Comparison of ENCODE assay signal across 7 cellular contexts in genomic region chr7:6271694-6272371, GRCh38. TPM values are rescaled to one million over a fixed set of nuclear protein-coding genes. Genes with fewer than 3 reads are reported as not detected.
A peak's percentile ranks its signal among the peaks of the same experiment; 100 is the strongest.
DNase-seq lines count a peak whose midpoint lies in the region; ATAC-seq and TF ChIP-seq lines count a peak whose summit lies in the region.

No MANE protein-coding gene starts in this region.

- in situ Hi-C loops in GM13976 (cut with MboI; ENCODE audit: low sequenced_read_pairs, unreplicated experiment) = no loop called here

- no peak overlapping the region for H3K27ac ChIP-seq in urinary bladder (ENCODE audit: low read depth)

- H3K4me3 ChIP-seq in epithelial cell of esophagus (ENCODE audit: low read length) = peak overlapping the region; percentile 76
- H3K4me3 ChIP-seq in urinary bladder (ENCODE audit: low read depth, low read length) = peak overlapping the region; percentile 98

- H3K27me3 Mint-ChIP-seq in naive B cell = no peaks in the 10 kb centered on the region

- TF ChIP-seq CTCF in GM13976 (IDR thresholded peaks at IDR 0.05; ENCODE audit: borderline replicate concordance, control extremely low read depth, extremely low read depth, insufficient read depth, missing control alignments) (no peak), epithelial cell of esophagus (IDR thresholded peaks at IDR 0.05; ENCODE audit: insufficient read depth, low read depth, low read length, missing control alignments) (no peak)

- peak overlapping the region in 5 of 6 donors; percentile 29 to 94 (median 88) for H3K27ac Mint-ChIP-seq in naive B cell

- H3K9me3 Mint-ChIP-seq in naive B cell = peaks cover 0 to 1% (median 0%) of the 10 kb centered on the region in 7 donors

- peaks cover 13 to 27% (median 20%) of the 10 kb centered on the region in 3 donors for H3K4me1 Mint-ChIP-seq in naive B cell

- H3K4me1 ChIP-seq in urinary bladder (ENCODE audit: insufficient read depth) = no peaks in the 10 kb centered on the region

- peak overlapping the region; percentile 86 to 98 (median 94) for H3K4me3 Mint-ChIP-seq in naive B cell

- no peaks in the 10 kb centered on the region for H3K36me3 Mint-ChIP-seq in naive B cell

- peak; percentile 24 for ATAC-seq in HG03135 (IDR thresholded peaks at IDR 0.05; ENCODE audit: unreplicated experiment)
- peak; percentile 12 to 17 for ATAC-seq in naive B cell (ENCODE audit: low read depth in 2 of 2)
- ATAC-seq in HG03108 (IDR thresholded peaks at IDR 0.05; ENCODE audit: unreplicated experiment) = no peak

- WGBS in urinary bladder = under 1% methylated on average over 64 of the region's 64 CpGs

- no peaks in the 10 kb centered on the region for H3K36me3 ChIP-seq in urinary bladder (ENCODE audit: insufficient read depth)

- DNase-seq in GM13976 (ENCODE audit: low spot score) (peak; percentile 55), epithelial cell of esophagus (ENCODE audit: low read depth) (no peak), naive B cell (peak; percentile 25)
- DNase-seq in activated CD4-positive, alpha-beta T cell treated with anti-CD3 and anti-CD28 coated beads for 4 hours = peak; percentile 10 to 12

RNA-seq across cellular contexts. Expression of gene CYTH3, which starts 0.6 kb away (rescaled TPM):
- polyA plus RNA-seq in naive B cell (ENCODE audit: low read depth in 6 of 6) = 1 to 10 TPM; 2.1 to 5.7 (median 2.7) TPM
- 28.9 TPM for total RNA-seq in urinary bladder
- polyA plus RNA-seq in urinary bladder = 23.5 TPM
